ENCODE assay signal across 26 cellular contexts in the genomic region with DNA sequence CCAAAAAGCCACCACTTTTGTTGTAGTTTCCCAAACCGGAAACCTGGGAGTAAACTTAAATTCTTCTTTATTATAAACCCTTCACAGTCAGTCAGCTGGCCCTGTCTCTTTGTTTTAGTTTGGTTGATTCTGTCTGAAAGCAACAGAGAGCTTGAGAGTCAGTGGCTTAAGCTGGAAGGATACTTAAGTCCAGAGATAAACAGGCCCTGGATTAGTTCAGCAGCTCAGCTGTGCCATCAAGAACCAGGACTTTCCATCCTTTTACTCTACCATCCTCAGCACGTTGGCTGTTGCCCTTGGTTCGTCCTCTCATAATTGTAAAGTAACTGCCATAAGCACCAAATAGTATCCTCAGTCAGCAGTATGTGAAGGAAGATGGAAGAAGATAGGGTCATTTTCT. TPM values are rescaled to one million over a fixed set of nuclear protein-coding genes. Genes with fewer than 3 reads are reported as not detected.
DNase-seq lines count a peak whose midpoint lies in the region; ATAC-seq, FAIRE-seq and TF ChIP-seq lines count a peak whose summit lies in the region.
"Had no signal": no experiment of that assay in that cellular context is flagged by ENCODE, and none has a peak within 500 bp of the region (broad histone marks: within the 10 kb centered on the region; RNA-seq: fewer than 3 reads in every experiment).

No MANE protein-coding gene starts in this region.

- FAIRE-seq in K562 (lab: Jason Lieb, UNC): no peak
- FAIRE-seq: A549, GM18507 had no signal

- DNase-seq in heart right ventricle (no peak), right atrium auricular region (ENCODE audit: low spot score) (no peak), K562 (ENCODE audit: extremely low read depth in 1 of 4, low spot score in 3 of 4) (no peak), lung (ENCODE audit: low spot score) (no peak), upper lobe of left lung (no peak), HPDE6-E6E7 (ENCODE audit: extremely low spot score) (no peak), germinal center (ENCODE audit: low spot score) (no peak), adrenal gland (no peak)
- DNase-seq: activated CD4-positive, alpha-beta memory T cell treated with anti-CD3 and anti-CD28 coated beads, Interleukin-2, amount 10 ng/mL, durations not matched to agents 7 days and 5 days; activated CD4-positive, CD25-positive, alpha-beta regulatory T cell; activated gamma-delta T cell; activated T-cell treated with anti-CD3 and anti-CD28 coated beads for 4 hours; body of pancreas; DMS53; effector memory CD8-positive, alpha-beta T cell; GDM1; IMR-90; naive B cell; NCI-H2081 treated with DMSO at 0.1 percent for 48 hours; NCI-H345; NCI-H774; occipital lobe; OCI-M1; transverse colon had no signal

- CTCF ChIA-PET in K562 (lab: Yijun Ruan, JAX; ENCODE audit: low intra/inter-chr PET ratio): no interaction called here

- ATAC-seq in heart right ventricle (no peak), K562 (no peak), lung (ENCODE audit: insufficient read depth, low FRiP score) (no peak), upper lobe of left lung (ENCODE audit: low FRiP score in 2 of 2) (no peak)
- ATAC-seq: A549; body of pancreas; effector memory CD8-positive, alpha-beta T cell had no signal

- H3K79me2 ChIP-seq in K562 (ENCODE audit: control insufficient read depth, insufficient read depth, low read length): peaks cover 83% of the 10 kb centered on the region

- H3K9me3 ChIP-seq in heart right ventricle (peaks cover 0 to 10% (median 0%) of the 10 kb centered on the region in 11 donors), right atrium auricular region (no peaks in the 10 kb centered on the region), K562 (replicated peaks; ENCODE audit: control insufficient read depth, insufficient read depth, low read depth, low read length) (no peaks in the 10 kb centered on the region), lung (ENCODE audit: control insufficient read depth in 2 of 2, insufficient read depth in 1 of 2, low read length in 1 of 2) (no peaks in the 10 kb centered on the region), upper lobe of left lung (no peaks in the 10 kb centered on the region), adrenal gland (replicated peaks in 1 of 3) (peaks cover 0 to 4% (median 0%) of the 10 kb centered on the region in 3 donors)
- H3K9me3 ChIP-seq: body of pancreas, transverse colon had no signal

- POLR2A ChIA-PET in K562 (lab: Yijun Ruan, JAX): interaction anchor here (0.9 kb wide), 1 partner anchor 9 kb away, joined by 6 read pairs; no protein-coding TSS in a partner anchor

- H3K36me3 ChIP-seq in heart right ventricle (peaks cover 0 to 29% (median 6%) of the 10 kb centered on the region in 9 donors), right atrium auricular region (no peaks in the 10 kb centered on the region), K562 (ENCODE audit: control insufficient read depth, insufficient read depth, low read length) (peaks cover 43% of the 10 kb centered on the region), lung (ENCODE audit: control insufficient read depth in 2 of 2, insufficient read depth in 2 of 2, low read length in 2 of 2) (peaks cover 0 to 4% of the 10 kb centered on the region in 2 donors), upper lobe of left lung (no peaks in the 10 kb centered on the region), adrenal gland (replicated peaks in 1 of 2) (no peaks in the 10 kb centered on the region)

- intact Hi-C loops in heart right ventricle (cut with DNase I): loop anchor here in 4 of 10 donors (10.0 kb wide), 4 partner anchors 177 to 307 kb away; a partner anchor contains a TSS
- intact Hi-C loops in K562 (cut with micrococcal nuclease): no loop called here
- intact Hi-C loops in adrenal gland (cut with DNase I): no loop called here

- H3K27ac ChIP-seq in heart right ventricle (peak overlapping the region in 8 of 10 donors; percentile 6 to 56 (median 36)), right atrium auricular region (peak overlapping the region in 1 of 2 donors; percentile 39), K562 (ENCODE audit: extremely low read depth, low read depth, low read length) (no peak overlapping the region), lung (ENCODE audit: low read depth in 1 of 2, low read length in 1 of 2) (peak overlapping the region; percentile 37 to 43), upper lobe of left lung (peak overlapping the region in 3 of 4 donors; percentile 33 to 73 (median 61)), adrenal gland (no peak overlapping the region)
- H3K27ac ChIP-seq: A549, body of pancreas had no signal

- TF ChIP-seq POLR2A in K562 (conservative IDR thresholded peaks at IDR 0.05) (no peak), upper lobe of left lung (IDR thresholded peaks at IDR 0.05) (no peak), adrenal gland (IDR thresholded peaks at IDR 0.05) (no peak)

- no peak overlapping the region for H2AFZ ChIP-seq in K562 (ENCODE audit: low read depth, low read length)

- TF ChIP-seq EP300 in K562 (IDR thresholded peaks at IDR 0.05; ENCODE audit: low read length) (no peak), upper lobe of left lung (IDR thresholded peaks at IDR 0.05) (no peak)

- no peaks in the 10 kb centered on the region for H3K27me3 ChIP-seq in heart right ventricle
- no peaks in the 10 kb centered on the region for H3K27me3 ChIP-seq in right atrium auricular region
- H3K27me3 ChIP-seq in K562 (ENCODE audit: control insufficient read depth in 2 of 2, insufficient read depth in 2 of 2, low read length in 2 of 2): no peaks in the 10 kb centered on the region
- H3K27me3 ChIP-seq in lung (ENCODE audit: control insufficient read depth, insufficient read depth): no peaks in the 10 kb centered on the region
- H3K27me3 ChIP-seq in upper lobe of left lung: no peaks in the 10 kb centered on the region
- H3K27me3 ChIP-seq in adrenal gland: no peaks in the 10 kb centered on the region
- H3K27me3 ChIP-seq: body of pancreas, transverse colon had no signal

- no peaks in the 10 kb centered on the region for H4K20me1 ChIP-seq in K562 (replicated peaks; ENCODE audit: control insufficient read depth, insufficient read depth, low read length)

- H3K9ac ChIP-seq in K562 (ENCODE audit: insufficient read depth in 1 of 2, low read depth in 2 of 2, low read length in 2 of 2): no peak overlapping the region

- H3K9me1 ChIP-seq in K562 (ENCODE audit: control insufficient read depth, insufficient read depth, low read length): no peaks in the 10 kb centered on the region

- TF ChIP-seq CTCF in heart right ventricle (IDR thresholded peaks at IDR 0.05) (no peak), right atrium auricular region (IDR thresholded peaks at IDR 0.05) (no peak), K562 (IDR thresholded peaks at IDR 0.05 in 2 of 3, conservative IDR thresholded peaks at IDR 0.05 in 1 of 3; ENCODE audit: insufficient read depth in 2 of 3, low read depth in 1 of 3, low read length in 3 of 3) (no peak), lung (IDR thresholded peaks at IDR 0.05; ENCODE audit: control extremely low read depth, extremely low read depth) (no peak), upper lobe of left lung (IDR thresholded peaks at IDR 0.05) (no peak), adrenal gland (IDR thresholded peaks at IDR 0.05) (no peak)

- no peak for TF ChIP-seq RAD21 in K562 (CRISPR knock-in tag; conservative IDR thresholded peaks at IDR 0.05 in 1 of 2, IDR thresholded peaks at IDR 0.05 in 1 of 2)

- H3K4me1 ChIP-seq in heart right ventricle (peaks cover 9 to 56% (median 52%) of the 10 kb centered on the region in 9 donors), right atrium auricular region (peaks cover 0 to 51% of the 10 kb centered on the region in 2 donors), K562 (replicated peaks in 1 of 2; ENCODE audit: control insufficient read depth in 2 of 2, insufficient read depth in 2 of 2, low read length in 2 of 2) (peaks cover 11 to 19% of the 10 kb centered on the region in 2 experiments; a peak in 4 of 5 replicates), lung (ENCODE audit: control insufficient read depth in 2 of 2, insufficient read depth in 2 of 2, low read length in 2 of 2) (peaks cover 12 to 23% of the 10 kb centered on the region in 2 donors), upper lobe of left lung (peaks cover 42 to 59% (median 46%) of the 10 kb centered on the region in 4 donors), adrenal gland (replicated peaks in 1 of 2) (peaks cover 9 to 22% of the 10 kb centered on the region in 2 donors)

- WGBS in heart right ventricle, 2 donors: 65 to 68% methylated on average over 3 of the region's 3 CpGs
- WGBS in K562 (ENCODE audit: insufficient coverage, low coverage, missing lambda C conversion rate): 65% methylated on average over 3 of the region's 3 CpGs
- 67 to 84% methylated on average over 3 of the region's 3 CpGs for WGBS in lung, 2 donors
- 64 to 68% methylated on average over 3 of the region's 3 CpGs for WGBS in upper lobe of left lung, 2 donors
- 91 to 98% (median 95%) methylated on average over 3 of the region's 3 CpGs for WGBS in adrenal gland, 4 donors

- no peak overlapping the region for H3K4me2 ChIP-seq in K562 (ENCODE audit: insufficient read depth, low read length)
- H3K4me2 ChIP-seq: A549 had no signal

- in situ Hi-C loops in K562 (cut with MboI): no loop called here

- H3K4me3 ChIP-seq in heart right ventricle (no peak overlapping the region), right atrium auricular region (no peak overlapping the region), K562 (no peak overlapping the region), lung (no peak overlapping the region), upper lobe of left lung (no peak overlapping the region), adrenal gland (no peak overlapping the region)
- H3K4me3 ChIP-seq: A549, body of pancreas, transverse colon had no signal

- no TSS peak for BruUV-seq in K562 (replicated peaks; lab: Mats Ljungman, UMichigan)

RNA-seq across cellular contexts. Expression of a gene that starts 4.5 kb away (rescaled TPM):
- total RNA-seq in heart right ventricle (10 to 100 TPM; 16.4 to 24.0 (median 21.0) TPM), right atrium auricular region (10 to 100 TPM; 26.8 to 29.1 TPM), K562 (2014; rRNA removed) (40.8 TPM in 2 replicates), K562 (2014; rRNA removed; fragmentation: Illumina TruSeq; extraction: Trizol) (56.9 and 60.6 TPM in 2 replicates), K562 (2015; rRNA removed; fragmentation: Illumina TruSeq; extraction: Trizol) (52.4 and 59.4 TPM in 2 replicates), K562 (2021) (42.3 and 43.9 TPM in 2 replicates), lung (100 to 1,000 TPM in 1 of 2 donors, 10 to 100 TPM in 1; 50.0 to 142 TPM), upper lobe of left lung (100 to 1,000 TPM in 1 of 6 donors, 10 to 100 TPM in 5; 40.4 to 103 (median 54.5) TPM), adrenal gland (10 to 100 TPM; 20.6 to 43.2 (median 29.8) TPM)
- polyA plus RNA-seq in heart right ventricle (10 to 100 TPM; 11.7 to 11.9 TPM), K562 (2011; rRNA removed) (36.6 and 38.4 TPM in 2 replicates), K562 (2014; fragmentation: Illumina TruSeq; extraction: Trizol) (33.6 and 37.8 TPM in 2 replicates), K562 (2014; fragmentation: Nextera tagmentation; extraction: Ambion mirVana) (10 to 100 TPM; 17.4 to 20.4 TPM), K562 (2014; rRNA removed) (26.1 and 26.9 TPM in 2 replicates), lung (10 to 100 TPM; 17.1 to 20.1 TPM), adrenal gland (10 to 100 TPM in 2 of 3 donors, 1 to 10 TPM in 1; 7.0 to 26.1 (median 12.6) TPM)
- total RNA-seq in K562 (2011; cell fraction: chromatin; rRNA removed; ENCODE audit: low replicate concordance): 17.0 and 36.5 TPM in 2 replicates
- total RNA-seq in K562 (2011; cell fraction: nucleolus; rRNA removed): 17.3 and 26.5 TPM in 2 replicates
- 29.8 and 42.3 TPM in 2 replicates for total RNA-seq in K562 (2011; cell fraction: nucleoplasm; rRNA removed)
- polyA plus RNA-seq in K562 (2011; cell fraction: cytosol; rRNA removed): 15.0 and 26.2 TPM in 2 replicates
- 19.6 and 27.0 TPM in 2 replicates for polyA plus RNA-seq in K562 (2011; cell fraction: nucleus; rRNA removed)
- polyA plus RNA-seq in K562 (2012): 21.9 and 29.7 TPM in 2 replicates
- 55.3 and 64.0 TPM in 2 replicates for polyA minus RNA-seq in K562 (2011; rRNA and poly(A)+ RNA removed)
- polyA minus RNA-seq in K562 (2011; cell fraction: cytosol; rRNA and poly(A)+ RNA removed): 21.1 and 24.8 TPM in 2 replicates
- 25.3 and 40.5 TPM in 2 replicates for polyA minus RNA-seq in K562 (2011; cell fraction: nucleus; rRNA and poly(A)+ RNA removed)

Comparison
In these comparisons a context has a peak if more than half of its experiments do, and no peak if none do; other contexts are left out.
1. H3K27ac ChIP-seq: peak in heart right ventricle (8 of 10), lung (2 of 2) and upper lobe of left lung (3 of 4); none in K562 (single experiment) and adrenal gland (0 of 5).